In the genomic region with DNA sequence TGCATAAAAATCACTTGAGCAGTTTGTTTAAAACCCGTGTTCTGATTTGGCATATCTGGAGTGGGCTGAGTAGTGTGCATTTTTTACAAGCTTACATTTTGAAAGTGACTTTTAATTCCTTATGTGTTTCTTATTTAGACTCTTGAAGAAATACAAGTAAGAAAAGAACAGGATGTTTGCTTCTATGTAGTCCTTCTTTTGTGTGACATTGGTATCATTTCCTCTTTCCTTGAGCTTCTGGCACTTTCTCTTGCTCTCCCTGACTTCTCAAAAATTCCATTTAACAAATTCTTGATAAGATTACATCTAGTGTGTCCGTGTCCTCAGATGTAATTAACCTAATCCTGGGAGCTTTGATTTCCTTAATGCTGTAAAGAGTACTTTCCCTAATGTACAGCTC, we compare ENCODE assay signal across 15 cellular contexts. TPM values are rescaled to one million over a fixed set of nuclear protein-coding genes. Genes with fewer than 3 reads are reported as not detected.
DNase-seq lines count a peak whose midpoint lies in the region; ATAC-seq, FAIRE-seq and TF ChIP-seq lines count a peak whose summit lies in the region.
"Had no signal": no experiment of that assay in that cellular context is flagged by ENCODE, and none has a peak within 500 bp of the region (broad histone marks: within the 10 kb centered on the region; RNA-seq: fewer than 3 reads in every experiment).

No MANE protein-coding gene starts in this region.

- no peak for TF ChIP-seq EP300 in A549 (IDR thresholded peaks at IDR 0.05)

- no peak for TF ChIP-seq POLR2A in A549 (IDR thresholded peaks at IDR 0.05; ENCODE audit: low read length)

- H3K4me3 Mint-ChIP-seq in T-helper 2 cell treated with Interferon-gamma antibody and Interleukin-4, amounts not matched to agents 5 μg/mL and 100 μg/mL, for 36 hours = no peak overlapping the region
- H3K4me3 Mint-ChIP-seq: stimulated activated naive CD8-positive, alpha-beta T cell treated with anti-CD3 and anti-CD28 coated beads, Interleukin-15, amount 100 ng/mL, for 72 hours had no signal

- CTCF ChIA-PET in A549 (lab: Yijun Ruan, JAX) = interaction anchor here (0.5 to 1.1 kb wide), 3 partner anchors 33 to 585 kb away, joined by 3 read pairs; no protein-coding TSS in a partner anchor

- peaks cover 3% of the 10 kb centered on the region for H3K9me3 Mint-ChIP-seq in T-helper 2 cell treated with Interferon-gamma antibody and Interleukin-4, amounts not matched to agents 5 μg/mL and 100 μg/mL, for 36 hours
- H3K9me3 Mint-ChIP-seq: activated T-helper 2 cell treated with anti-CD3 and anti-CD28 coated beads, Interferon-gamma antibody, Interleukin-2, Interleukin-4, amounts not matched to agents 10 μg/mL and 5 μg/mL and 100 μg/mL, durations not matched to agents 14 hours and 24 hours and 36 hours; stimulated activated naive CD8-positive, alpha-beta T cell treated with anti-CD3 and anti-CD28 coated beads, Interleukin-15, amount 100 ng/mL, for 72 hours had no signal

- H3K27me3 Mint-ChIP-seq in T-helper 2 cell treated with Interferon-gamma antibody and Interleukin-4, amounts not matched to agents 5 μg/mL and 100 μg/mL, for 36 hours (ENCODE audit: low read depth) = peaks cover 14% of the 10 kb centered on the region

- H3K4me2 ChIP-seq in A549 = no peak overlapping the region

- FAIRE-seq in A549 (lab: Jason Lieb, UNC) = peak; percentile 36

- H3K4me1 Mint-ChIP-seq in T-helper 2 cell treated with Interferon-gamma antibody and Interleukin-4, amounts not matched to agents 5 μg/mL and 100 μg/mL, for 36 hours (ENCODE audit: low read depth) = no peaks in the 10 kb centered on the region

- ATAC-seq in A549 = no peak
- ATAC-seq in GM18858 (IDR thresholded peaks at IDR 0.05; ENCODE audit: unreplicated experiment) = peak; percentile 44
- ATAC-seq in esophagus mucosa = no peak
- ATAC-seq in HG03520 (IDR thresholded peaks at IDR 0.05; ENCODE audit: unreplicated experiment) = no peak
- ATAC-seq in HG03175 (IDR thresholded peaks at IDR 0.05; ENCODE audit: unreplicated experiment) = no peak
- ATAC-seq: stimulated activated naive CD8-positive, alpha-beta T cell treated with anti-CD3 and anti-CD28 coated beads, Interleukin-15, amount 100 ng/mL, for 72 hours had no signal

- DNase-seq in A549 (ENCODE audit: low read depth in 1 of 2, low spot score in 1 of 2) = no peak
- DNase-seq in NOMO-1 treated with dmso at 0.1 percent for 144 hours (lab: John Stamatoyannopoulos, UW; ENCODE audit: unreplicated experiment) = peak; percentile 6
- no peak for DNase-seq in T-helper 2 cell treated with Interferon-gamma antibody and Interleukin-4, amounts not matched to agents 5 μg/mL and 100 μg/mL, for 36 hours (ENCODE audit: low spot score)
- DNase-seq: activated CD4-positive, alpha-beta T cell treated with anti-CD3 and anti-CD28 coated beads, Interleukin-2, amount 50 U/mL, for 48 hours; aorta; sigmoid colon; stimulated activated naive CD8-positive, alpha-beta T cell treated with anti-CD3 and anti-CD28 coated beads, Interleukin-15, amount 100 ng/mL, for 72 hours; T1000 had no signal

- 80% methylated on average over 2 of the region's 2 CpGs for WGBS in A549 (ENCODE audit: missing lambda C conversion rate)

- H3K9me3 ChIP-seq in A549 = no peaks in the 10 kb centered on the region
- H3K9me3 ChIP-seq: sigmoid colon had no signal

- no peaks in the 10 kb centered on the region for H3K27me3 ChIP-seq in layer of hippocampus (ENCODE audit: control insufficient read depth, insufficient read depth, low read length)
- H3K27me3 ChIP-seq: sigmoid colon had no signal

- no peak for TF ChIP-seq CTCF in A549 (IDR thresholded peaks at IDR 0.05)

- H3K27ac Mint-ChIP-seq in T-helper 2 cell treated with Interferon-gamma antibody and Interleukin-4, amounts not matched to agents 5 μg/mL and 100 μg/mL, for 36 hours = no peak overlapping the region
- H3K27ac Mint-ChIP-seq: activated T-helper 2 cell treated with anti-CD3 and anti-CD28 coated beads, Interferon-gamma antibody, Interleukin-2, Interleukin-4, amounts not matched to agents 10 μg/mL and 5 μg/mL and 100 μg/mL, durations not matched to agents 14 hours and 24 hours and 36 hours; stimulated activated naive CD8-positive, alpha-beta T cell treated with anti-CD3 and anti-CD28 coated beads, Interleukin-15, amount 100 ng/mL, for 72 hours had no signal

- POLR2A ChIA-PET in A549 (lab: Yijun Ruan, JAX) = interaction anchor here (0.7 kb wide), 1 partner anchor 363 kb away, joined by 3 read pairs; no protein-coding TSS in a partner anchor

- H3K4me3 ChIP-seq in A549 = no peak overlapping the region
- H3K4me3 ChIP-seq: lung, sigmoid colon had no signal

- H3K36me3 Mint-ChIP-seq in T-helper 2 cell treated with Interferon-gamma antibody and Interleukin-4, amounts not matched to agents 5 μg/mL and 100 μg/mL, for 36 hours (ENCODE audit: low read depth) = no peaks in the 10 kb centered on the region

- H3K27ac ChIP-seq in A549 (no peak overlapping the region), layer of hippocampus (ENCODE audit: low read depth, low read length) (peak overlapping the region; percentile 78)
- H3K27ac ChIP-seq: sigmoid colon had no signal

- TF ChIP-seq RAD21 in A549 (conservative IDR thresholded peaks at IDR 0.05 in 1 of 2, IDR thresholded peaks at IDR 0.05 in 1 of 2) = no peak

- H3K4me1 ChIP-seq in A549 = no peaks in the 10 kb centered on the region
- H3K4me1 ChIP-seq: sigmoid colon had no signal

TF ChIP-seq in A549, 52 proteins besides CTCF, POLR2A, EP300 and RAD21:
- TF ChIP-seq, protein P1, sequence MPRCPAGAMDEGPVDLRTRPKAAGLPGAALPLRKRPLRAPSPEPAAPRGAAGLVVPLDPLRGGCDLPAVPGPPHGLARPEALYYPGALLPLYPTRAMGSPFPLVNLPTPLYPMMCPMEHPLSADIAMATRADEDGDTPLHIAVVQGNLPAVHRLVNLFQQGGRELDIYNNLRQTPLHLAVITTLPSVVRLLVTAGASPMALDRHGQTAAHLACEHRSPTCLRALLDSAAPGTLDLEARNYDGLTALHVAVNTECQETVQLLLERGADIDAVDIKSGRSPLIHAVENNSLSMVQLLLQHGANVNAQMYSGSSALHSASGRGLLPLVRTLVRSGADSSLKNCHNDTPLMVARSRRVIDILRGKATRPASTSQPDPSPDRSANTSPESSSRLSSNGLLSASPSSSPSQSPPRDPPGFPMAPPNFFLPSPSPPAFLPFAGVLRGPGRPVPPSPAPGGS (IDR thresholded peaks at IDR 0.05) = no peak
- TF ChIP-seq HOXA7 (CRISPR knock-in tag; IDR thresholded peaks at IDR 0.05) (no peak), PHF8 (IDR thresholded peaks at IDR 0.05; ENCODE audit: borderline replicate concordance, low read depth) (no peak)

RNA-seq across cellular contexts. Expression of a gene that starts 12.5 kb away (rescaled TPM):
- polyA plus RNA-seq in A549 (2011; rRNA removed) (5.1 and 6.0 TPM in 2 replicates), A549 (2017; fragmentation: RNase III; extraction: RNeasy Plus Mini Kit Qiagen cat#74134 plus additional on column Dnase treatment) (2.9 to 3.4 TPM (median 3.0 TPM) in 3 replicates)
- 2.8 and 2.9 TPM in 2 replicates for polyA plus RNA-seq in A549 (2012; cell fraction: cytosol; rRNA removed)
- polyA plus RNA-seq in A549 (2012; cell fraction: nucleus; rRNA removed) = 6.5 and 12.9 TPM in 2 replicates
- polyA minus RNA-seq in A549 (2011; rRNA and poly(A)+ RNA removed) = 9.4 and 9.9 TPM in 2 replicates
- total RNA-seq in esophagus mucosa = 3.1 TPM
